In the genomic region with DNA sequence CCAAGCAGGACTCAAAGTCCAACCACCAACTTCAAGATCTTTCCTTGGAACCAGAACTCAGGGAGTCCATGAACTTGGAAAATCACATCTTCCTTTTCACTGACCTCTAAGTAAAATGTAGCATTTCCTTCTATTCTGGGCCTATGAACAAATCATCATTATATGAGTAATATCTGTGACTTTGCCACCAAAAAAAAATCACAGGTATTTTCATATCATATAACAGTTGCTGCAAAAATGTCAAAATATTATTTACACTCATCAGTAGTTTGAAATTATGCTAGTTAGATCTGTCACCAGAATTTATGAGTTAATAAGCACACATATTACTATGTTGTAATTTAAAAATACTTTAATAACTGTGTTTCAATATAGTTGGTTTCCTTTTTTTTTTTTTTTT, we compare ENCODE assay signal across 11 cellular contexts. TPM values are rescaled to one million over a fixed set of nuclear protein-coding genes. Genes with fewer than 3 reads are reported as not detected.
A peak's percentile ranks its signal among the peaks of the same experiment; 100 is the strongest.
DNase-seq lines count a peak whose midpoint lies in the region; ATAC-seq, FAIRE-seq and TF ChIP-seq lines count a peak whose summit lies in the region.
"Had no signal": no experiment of that assay in that cellular context is flagged by ENCODE, and none has a peak within 500 bp of the region (broad histone marks: within the 10 kb centered on the region; RNA-seq: fewer than 3 reads in every experiment).

No MANE protein-coding gene starts in this region.

- H3K9me3 ChIP-seq in IMR-90 (ENCODE audit: control insufficient read depth, insufficient read depth, low read length), result peaks cover 3% of the 10 kb centered on the region
- peaks cover 3% of the 10 kb centered on the region for H3K9me3 ChIP-seq in mesodermal cell (ENCODE audit: control insufficient read depth, low read length)
- no peaks in the 10 kb centered on the region for H3K9me3 ChIP-seq in T-helper 17 cell (ENCODE audit: control insufficient read depth, low read length, poor library complexity, severe bottlenecking)
- H3K9me3 ChIP-seq: pancreas had no signal

- peak overlapping the region; percentile 88 for H2AFZ ChIP-seq in IMR-90 (replicated peaks; ENCODE audit: low read length, poor library complexity)

- H3K4me3 Mint-ChIP-seq in chondrocyte (ENCODE audit: unreplicated experiment), result peak overlapping the region; percentile 34
- no peak overlapping the region for H3K4me3 Mint-ChIP-seq in T-helper 17 cell

- H4K8ac ChIP-seq in IMR-90 (ENCODE audit: low read depth in 2 of 2, low read length in 2 of 2), result peak overlapping the region in 1 of 2 experiments; percentile 96; a peak in 3 of 4 replicates

- no peaks in the 10 kb centered on the region for H3K27me3 Mint-ChIP-seq in chondrocyte (ENCODE audit: low read depth)
- no peaks in the 10 kb centered on the region for H3K27me3 Mint-ChIP-seq in T-helper 17 cell

- H3K14ac ChIP-seq in IMR-90 (replicated peaks; ENCODE audit: low read depth, low read length), result peak overlapping the region; percentile 98

- H3K79me1 ChIP-seq in IMR-90 (ENCODE audit: low read depth in 1 of 2, low read length in 2 of 2), result peaks cover 30 to 77% of the 10 kb centered on the region in 2 experiments

- peaks cover 5% of the 10 kb centered on the region for H3K36me3 Mint-ChIP-seq in chondrocyte (ENCODE audit: low read depth)
- peaks cover 2% of the 10 kb centered on the region for H3K36me3 Mint-ChIP-seq in T-helper 17 cell (ENCODE audit: low read depth)

- H3K27ac ChIP-seq in IMR-90 (ENCODE audit: insufficient read depth, low read length), result peak overlapping the region; percentile 97
- peak overlapping the region; percentile 84 for H3K27ac ChIP-seq in mesodermal cell (ENCODE audit: low read depth, low read length, severe bottlenecking)
- H3K27ac ChIP-seq in temporal lobe (ENCODE audit: low read depth, low read length), result peak overlapping the region; percentile 97

- peak overlapping the region; percentile 89 for H4K5ac ChIP-seq in IMR-90 (ENCODE audit: low read depth, low read length)

- peak overlapping the region; percentile 99 for H2BK20ac ChIP-seq in IMR-90 (ENCODE audit: low read depth, low read length)

- no peaks in the 10 kb centered on the region for H3K27me3 ChIP-seq in IMR-90 (ENCODE audit: control insufficient read depth, insufficient read depth, low read length)
- H3K27me3 ChIP-seq: pancreas had no signal

- H4K20me1 ChIP-seq in IMR-90 (ENCODE audit: insufficient read depth, low read length), result peaks cover 13% of the 10 kb centered on the region; the same call in 1 of the 2 replicates

- peak overlapping the region; percentile 93 for H3K56ac ChIP-seq in IMR-90 (ENCODE audit: extremely low read depth, insufficient read depth, low read length)

- H3K9me1 ChIP-seq in IMR-90 (ENCODE audit: insufficient read depth, low read length), result peaks cover 19% of the 10 kb centered on the region

- H2AK9ac ChIP-seq in IMR-90 (replicated peaks; ENCODE audit: low read depth, low read length, poor library complexity), result peak overlapping the region; percentile 99

- H4K91ac ChIP-seq in IMR-90 (ENCODE audit: insufficient read depth, low read depth, low read length), result peak overlapping the region; percentile 95

- peak overlapping the region; percentile 88; the same call in 1 of the 3 replicates for H2BK15ac ChIP-seq in IMR-90 (ENCODE audit: low read depth, low read length)

- CTCF ChIA-PET in IMR-90 (lab: Yijun Ruan, JAX), result interaction anchor here (1.1 kb wide), 1 partner anchor 18 kb away, joined by 3 read pairs; no protein-coding TSS in a partner anchor

- H3K4me2 ChIP-seq in IMR-90 (ENCODE audit: low read depth, low read length), result peak overlapping the region; percentile 86

- peak overlapping the region; percentile 100; the same call in 1 of the 2 replicates for H3K23ac ChIP-seq in IMR-90 (ENCODE audit: low read depth, low read length)

- peak overlapping the region; percentile 98 for H2BK120ac ChIP-seq in IMR-90 (ENCODE audit: low read depth, low read length)

- peaks cover 4% of the 10 kb centered on the region for H3K9me3 Mint-ChIP-seq in chondrocyte (ENCODE audit: low read depth)

- H3K36me3 ChIP-seq in IMR-90 (ENCODE audit: control insufficient read depth, insufficient read depth, low read length) (peaks cover 9% of the 10 kb centered on the region; the same call in 1 of the 2 replicates), mesodermal cell (ENCODE audit: control insufficient read depth, insufficient read depth, low read length) (peaks cover 28% of the 10 kb centered on the region)
- H3K36me3 ChIP-seq: pancreas had no signal

- peak overlapping the region; percentile 100 for H2BK5ac ChIP-seq in IMR-90 (ENCODE audit: low read depth, low read length, poor library complexity, severe bottlenecking)

- peak overlapping the region; percentile 91 for H3K18ac ChIP-seq in IMR-90 (ENCODE audit: low read depth, low read length)

- in situ Hi-C loops in IMR-90 (cut with MboI; ENCODE audit: low sequenced_read_pairs), result no loop called here

- TF ChIP-seq POLR2A in IMR-90 (IDR thresholded peaks at IDR 0.05; ENCODE audit: low read depth, low read length), result no peak

- TF ChIP-seq CTCF in IMR-90 (conservative IDR thresholded peaks at IDR 0.05; ENCODE audit: low read depth, low read length) (no peak), chondrocyte (IDR thresholded peaks at IDR 0.05) (no peak), D721Med (IDR thresholded peaks at IDR 0.05; ENCODE audit: insufficient read depth, missing control alignments) (no peak)

- peaks cover 61% of the 10 kb centered on the region for H3K4me1 Mint-ChIP-seq in chondrocyte (ENCODE audit: low read depth)
- H3K4me1 Mint-ChIP-seq in T-helper 17 cell, result no peaks in the 10 kb centered on the region

- TF ChIP-seq RAD21 in IMR-90 (IDR thresholded peaks at IDR 0.05; ENCODE audit: low read length), result no peak

- FAIRE-seq in D721Med (lab: Jason Lieb, UNC), result no peak
- FAIRE-seq: pancreas had no signal

- intact Hi-C loops in IMR-90 (cut with micrococcal nuclease), result no loop called here

- BruUV-seq in IMR-90 (replicated peaks; lab: Mats Ljungman, UMichigan), result no TSS peak

- peaks cover 24% of the 10 kb centered on the region for H3K4me1 ChIP-seq in IMR-90 (ENCODE audit: control insufficient read depth, insufficient read depth, low read length)
- peaks cover 36% of the 10 kb centered on the region for H3K4me1 ChIP-seq in mesodermal cell (ENCODE audit: control insufficient read depth, insufficient read depth, low read length, poor library complexity, severe bottlenecking)
- H3K4me1 ChIP-seq: pancreas had no signal

- peak overlapping the region; percentile 98 for H3K27ac Mint-ChIP-seq in chondrocyte (ENCODE audit: unreplicated experiment)
- no peak overlapping the region for H3K27ac Mint-ChIP-seq in T-helper 17 cell

- H3K4ac ChIP-seq in IMR-90 (ENCODE audit: low read depth, low read length), result peak overlapping the region; percentile 99

- DNase-seq in IMR-90, result no peak
- DNase-seq in chondrocyte (ENCODE audit: low spot score), result no peak
- no peak for DNase-seq in T-helper 17 cell
- no peak for DNase-seq in D721Med (ENCODE audit: insufficient read length, low spot score)
- DNase-seq in activated CD8-positive, alpha-beta memory T cell treated with anti-CD3 and anti-CD28 coated beads for 24 hours, result no peak
- DNase-seq: activated CD8-positive, alpha-beta memory T cell treated with anti-CD3 and anti-CD28 coated beads, Interleukin-2, amount 50 U/mL, for 4 hours; pancreas had no signal

- dilution Hi-C loops in IMR-90 (cut with HindIII; ENCODE audit: low sequenced_read_pairs, unreplicated experiment), result no loop called here

- H3K4me3 ChIP-seq in IMR-90 (ENCODE audit: insufficient read depth, low read depth, low read length) (no peak overlapping the region), mesodermal cell (ENCODE audit: extremely low read depth, insufficient read depth, low read length, poor library complexity, severe bottlenecking) (no peak overlapping the region)
- H3K4me3 ChIP-seq: pancreas had no signal

- POLR2A ChIA-PET in IMR-90 (lab: Charles Lee; ENCODE audit: unreplicated experiment), result interaction anchor here (0.6 kb wide), 2 partner anchors 58 to 199 kb away, joined by 9 read pairs; no protein-coding TSS in a partner anchor

- peak overlapping the region; percentile 26; the same call in 1 of the 2 replicates for H3K9ac ChIP-seq in IMR-90 (ENCODE audit: low read depth, low read length)

- peak overlapping the region; percentile 97 for H2AK5ac ChIP-seq in IMR-90 (ENCODE audit: low read depth, low read length)

- peak; percentile 18; the same call in 1 of the 2 replicates for ATAC-seq in IMR-90 (ENCODE audit: low read depth)
- ATAC-seq in T-helper 17 cell, result no peak
- ATAC-seq in GM18498 (IDR thresholded peaks at IDR 0.05; ENCODE audit: unreplicated experiment), result no peak

TF ChIP-seq in IMR-90, 13 proteins besides CTCF, POLR2A, EP300 and RAD21:
- TF ChIP-seq, protein P1, sequence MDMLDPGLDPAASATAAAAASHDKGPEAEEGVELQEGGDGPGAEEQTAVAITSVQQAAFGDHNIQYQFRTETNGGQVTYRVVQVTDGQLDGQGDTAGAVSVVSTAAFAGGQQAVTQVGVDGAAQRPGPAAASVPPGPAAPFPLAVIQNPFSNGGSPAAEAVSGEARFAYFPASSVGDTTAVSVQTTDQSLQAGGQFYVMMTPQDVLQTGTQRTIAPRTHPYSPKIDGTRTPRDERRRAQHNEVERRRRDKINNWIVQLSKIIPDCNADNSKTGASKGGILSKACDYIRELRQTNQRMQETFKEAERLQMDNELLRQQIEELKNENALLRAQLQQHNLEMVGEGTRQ (IDR thresholded peaks at IDR 0.05; ENCODE audit: low read depth, low read length), result no peak
- TF ChIP-seq BHLHE40 (IDR thresholded peaks at IDR 0.05; ENCODE audit: low read depth, low read length) (no peak), FOS (IDR thresholded peaks at IDR 0.05; ENCODE audit: low read depth, low read length) (no peak), MAZ (IDR thresholded peaks at IDR 0.05; ENCODE audit: borderline replicate concordance, low read depth, low read length) (no peak), CEBPB (IDR thresholded peaks at IDR 0.05; ENCODE audit: low read depth, low read length) (no peak), NFE2L2 (IDR thresholded peaks at IDR 0.05; ENCODE audit: low read depth, low read length) (no peak), MAFK (IDR thresholded peaks at IDR 0.05; ENCODE audit: low read depth, low read length) (no peak), MXI1 (IDR thresholded peaks at IDR 0.05; ENCODE audit: borderline replicate concordance, low read depth, low read length) (no peak), SMC3 (IDR thresholded peaks at IDR 0.05; ENCODE audit: low read depth, low read length) (no peak)
TF ChIP-seq in IMR-90: peak in this region for 0.

RNA-seq across cellular contexts. Expression of a gene that starts 27.3 kb away (rescaled TPM):
- total RNA-seq in IMR-90 (2012; rRNA removed) (under 0.01 and 0.18 TPM in 2 replicates), chondrocyte (not detected in 3 replicates), temporal lobe (not detected), T-helper 17 cell (not detected)
- 0.07 and 0.19 TPM in 2 replicates for polyA plus RNA-seq in IMR-90 (2012; rRNA removed)
- 0.05 and 0.08 TPM in 2 replicates for polyA plus RNA-seq in IMR-90 (2012; cell fraction: cytosol; rRNA removed)
- polyA plus RNA-seq in IMR-90 (2012; cell fraction: nucleus; rRNA removed; ENCODE audit: low replicate concordance), result 0.07 and 0.10 TPM in 2 replicates
- polyA plus RNA-seq in mesodermal cell (2013, experiment 1 of 2), result not detected
- not detected for polyA plus RNA-seq in mesodermal cell (2013, experiment 2 of 2)
- total RNA-seq: H4 had no signal
